In genomic region chr22:39021552-39022250, GRCh38 we compare ENCODE assay signal across 8 cellular contexts. TPM values are rescaled to one million over a fixed set of nuclear protein-coding genes. Genes with fewer than 3 reads are reported as not detected.
DNase-seq lines count a peak whose midpoint lies in the region; ATAC-seq and FAIRE-seq lines count a peak whose summit lies in the region.

No MANE protein-coding gene starts in this region.

- H3K4me1 ChIP-seq in iPS-20b (ENCODE audit: insufficient read depth, low read length) = peaks cover 7% of the 10 kb centered on the region

- no peaks in the 10 kb centered on the region for H3K9me3 ChIP-seq in iPS-20b (ENCODE audit: insufficient read depth, low read depth, low read length)

- no peaks in the 10 kb centered on the region for H3K27me3 Mint-ChIP-seq in activated T-cell treated with anti-CD3 and anti-CD28 coated beads, Interleukin-2, amount 50 U/mL, for 72 hours (ENCODE audit: low read depth)
- H3K27me3 Mint-ChIP-seq in stimulated activated naive B cell treated with anti-CD40 and anti-IgM and Interleukin-4, amounts not matched to agents 10 μg/mL and 1 μg/mL and 100 μg/mL, for 72 hours = no peaks in the 10 kb centered on the region

- H3K36me3 ChIP-seq in iPS-20b (ENCODE audit: insufficient read depth, low read depth, low read length) = peaks cover 15% of the 10 kb centered on the region; the same call in 1 of the 2 replicates

- H3K4me3 ChIP-seq in iPS-20b (ENCODE audit: low read length) = no peak overlapping the region; the same call in 1 of the 2 replicates

- peak overlapping the region; percentile 99 for H3K27ac Mint-ChIP-seq in activated T-cell treated with anti-CD3 and anti-CD28 coated beads, Interleukin-2, amount 50 U/mL, for 72 hours
- H3K27ac Mint-ChIP-seq in stimulated activated naive B cell treated with anti-CD40 and anti-IgM and Interleukin-4, amounts not matched to agents 10 μg/mL and 1 μg/mL and 100 μg/mL, for 72 hours = peak overlapping the region; percentile 97

- 0 out of 2 replicates have a peak overlapping the region, but pooled peaks have one; percentile 32 for H3K9ac ChIP-seq in iPS-20b (ENCODE audit: low read depth, low read length)

- H3K27ac ChIP-seq in iPS-20b (ENCODE audit: low read length) = no peak overlapping the region

- peaks cover 71% of the 10 kb centered on the region for H3K4me1 Mint-ChIP-seq in activated T-cell treated with anti-CD3 and anti-CD28 coated beads, Interleukin-2, amount 50 U/mL, for 72 hours (ENCODE audit: low read depth)
- peaks cover 39 to 74% of the 10 kb centered on the region in 2 donors for H3K4me1 Mint-ChIP-seq in stimulated activated naive B cell treated with anti-CD40 and anti-IgM and Interleukin-4, amounts not matched to agents 10 μg/mL and 1 μg/mL and 100 μg/mL, for 72 hours

- peaks cover 6 to 17% of the 10 kb centered on the region in 2 donors for H3K36me3 Mint-ChIP-seq in activated T-cell treated with anti-CD3 and anti-CD28 coated beads, Interleukin-2, amount 50 U/mL, for 72 hours (ENCODE audit: insufficient read depth in 2 of 2)
- H3K36me3 Mint-ChIP-seq in stimulated activated naive B cell treated with anti-CD40 and anti-IgM and Interleukin-4, amounts not matched to agents 10 μg/mL and 1 μg/mL and 100 μg/mL, for 72 hours = peaks cover 40 to 63% of the 10 kb centered on the region in 2 donors

- no peak for ATAC-seq in activated T-cell treated with anti-CD3 and anti-CD28 coated beads, Interleukin-2, amount 50 U/mL, for 72 hours (replicated peaks in 1 of 2)
- ATAC-seq in stimulated activated naive B cell treated with anti-CD40 and anti-IgM and Interleukin-4, amounts not matched to agents 10 μg/mL and 1 μg/mL and 100 μg/mL, for 72 hours (replicated peaks) = peak; percentile 0 to 4

- no peaks in the 10 kb centered on the region for H3K27me3 ChIP-seq in iPS-20b (ENCODE audit: insufficient read depth, low read length)

- peak overlapping the region; percentile 96 to 97 for H3K4me3 Mint-ChIP-seq in activated T-cell treated with anti-CD3 and anti-CD28 coated beads, Interleukin-2, amount 50 U/mL, for 72 hours
- peak overlapping the region; percentile 93 to 97 for H3K4me3 Mint-ChIP-seq in stimulated activated naive B cell treated with anti-CD40 and anti-IgM and Interleukin-4, amounts not matched to agents 10 μg/mL and 1 μg/mL and 100 μg/mL, for 72 hours

- H3K9me3 Mint-ChIP-seq in activated T-cell treated with anti-CD3 and anti-CD28 coated beads, Interleukin-2, amount 50 U/mL, for 72 hours = no peaks in the 10 kb centered on the region
- H3K9me3 Mint-ChIP-seq in stimulated activated naive B cell treated with anti-CD40 and anti-IgM and Interleukin-4, amounts not matched to agents 10 μg/mL and 1 μg/mL and 100 μg/mL, for 72 hours = no peaks in the 10 kb centered on the region

- no peak for DNase-seq in GM19239 (ENCODE audit: insufficient read length, low spot score)
- DNase-seq in activated T-cell treated with anti-CD3 and anti-CD28 coated beads, Interleukin-2, amount 50 U/mL, for 72 hours = no peak
- DNase-seq in stimulated activated naive B cell treated with anti-CD40 and anti-IgM and Interleukin-4, amounts not matched to agents 10 μg/mL and 1 μg/mL and 100 μg/mL, for 72 hours = no peak
- DNase-seq in effector CD8-positive, alpha-beta T cell (lab: John Stamatoyannopoulos, UW) = no peak
- no peak for DNase-seq in NCI-H446 (lab: John Stamatoyannopoulos, UW)
- no peak for DNase-seq in MV-4-11 (lab: John Stamatoyannopoulos, UW)
- no peak for DNase-seq in stimulated activated CD8-positive, alpha-beta memory T cell treated with anti-CD3 and anti-CD28 coated beads, Interleukin-4, amount 100 ng/mL, for 48 hours

- peak; percentile 72 for FAIRE-seq in GM19239 (lab: Jason Lieb, UNC)

RNA-seq across cellular contexts. Expression of gene APOBEC3D, which starts 0.8 kb away (rescaled TPM):
- 10 to 100 TPM; 33.9 to 43.0 TPM for total RNA-seq in activated T-cell treated with anti-CD3 and anti-CD28 coated beads, Interleukin-2, amount 50 U/mL, for 72 hours

RNA-seq across cellular contexts. Expression of gene APOBEC3C, which starts 7.6 kb away (rescaled TPM):
- 100 to 1,000 TPM; 143 to 147 TPM for total RNA-seq in activated T-cell treated with anti-CD3 and anti-CD28 coated beads, Interleukin-2, amount 50 U/mL, for 72 hours

RNA-seq across cellular contexts. Expression of gene APOBEC3F, which starts 19.0 kb away (rescaled TPM):
- 10 to 100 TPM; 44.8 to 49.0 TPM for total RNA-seq in activated T-cell treated with anti-CD3 and anti-CD28 coated beads, Interleukin-2, amount 50 U/mL, for 72 hours

RNA-seq across cellular contexts. Expression of gene APOBEC3B, which starts 39.6 kb away (rescaled TPM):
- 10 to 100 TPM; 27.1 to 44.7 TPM for total RNA-seq in activated T-cell treated with anti-CD3 and anti-CD28 coated beads, Interleukin-2, amount 50 U/mL, for 72 hours

RNA-seq across cellular contexts. Expression of gene APOBEC3G, which starts 55.4 kb away (rescaled TPM):
- 100 to 1,000 TPM in 1 of 2 donors, 10 to 100 TPM in 1; 77.8 to 115 TPM for total RNA-seq in activated T-cell treated with anti-CD3 and anti-CD28 coated beads, Interleukin-2, amount 50 U/mL, for 72 hours

Comparison
In these comparisons a context has a peak if more than half of its experiments do, and no peak if none do; other contexts are left out.
1. ATAC-seq: peak in stimulated activated naive B cell treated with anti-CD40 and anti-IgM and Interleukin-4, amounts not matched to agents 10 μg/mL and 1 μg/mL and 100 μg/mL, for 72 hours (2 of 2); none in activated T-cell treated with anti-CD3 and anti-CD28 coated beads, Interleukin-2, amount 50 U/mL, for 72 hours (0 of 2).